15 cellular contexts compared by ENCODE assay signal in the genomic region with DNA sequence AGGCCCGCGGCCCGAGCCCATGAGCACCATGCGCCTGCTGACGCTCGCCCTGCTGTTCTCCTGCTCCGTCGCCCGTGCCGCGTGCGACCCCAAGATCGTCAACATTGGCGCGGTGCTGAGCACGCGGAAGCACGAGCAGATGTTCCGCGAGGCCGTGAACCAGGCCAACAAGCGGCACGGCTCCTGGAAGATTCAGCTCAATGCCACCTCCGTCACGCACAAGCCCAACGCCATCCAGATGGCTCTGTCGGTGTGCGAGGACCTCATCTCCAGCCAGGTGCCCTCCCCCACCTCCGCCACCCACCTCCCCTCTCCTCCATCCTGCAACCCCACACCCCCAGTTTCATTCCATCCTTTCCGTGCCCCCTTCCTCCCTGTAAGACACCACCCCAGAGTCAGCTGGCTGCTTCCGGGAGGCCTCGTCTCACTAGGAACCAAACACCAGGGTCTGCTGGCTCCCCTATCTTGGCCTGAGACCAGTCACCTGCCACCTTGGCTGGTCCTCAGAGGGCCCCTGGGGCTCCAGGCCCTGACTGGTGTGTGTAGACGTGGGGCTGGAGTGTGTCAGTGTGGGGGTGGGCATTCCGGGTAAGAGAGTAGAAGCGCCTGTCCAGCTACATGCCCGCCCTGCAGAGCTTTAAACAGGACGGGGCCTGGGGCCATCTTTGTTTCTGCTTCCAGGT. TPM values are rescaled to one million over a fixed set of nuclear protein-coding genes. Genes with fewer than 3 reads are reported as not detected.
DNase-seq lines count a peak whose midpoint lies in the region; ATAC-seq, FAIRE-seq and TF ChIP-seq lines count a peak whose summit lies in the region.
"Had no signal": no experiment of that assay in that cellular context is flagged by ENCODE, and none has a peak within 500 bp of the region (broad histone marks: within the 10 kb centered on the region; RNA-seq: fewer than 3 reads in every experiment).

No MANE protein-coding gene starts in this region.

- no peak overlapping the region for H2BK120ac ChIP-seq in IMR-90 (ENCODE audit: low read depth, low read length)

- no peaks in the 10 kb centered on the region for H3K36me3 ChIP-seq in IMR-90 (ENCODE audit: control insufficient read depth, insufficient read depth, low read length)
- H3K36me3 ChIP-seq in HepG2 (replicated peaks in 1 of 2; ENCODE audit: control insufficient read depth in 1 of 2, insufficient read depth in 2 of 2, low read length in 2 of 2) = no peaks in the 10 kb centered on the region
- no peaks in the 10 kb centered on the region for H3K36me3 ChIP-seq in effector memory CD4-positive, alpha-beta T cell (ENCODE audit: control insufficient read depth, insufficient read depth, low read length)
- H3K36me3 ChIP-seq: adrenal gland, gastroesophageal sphincter, HAP-1 had no signal

- H3K56ac ChIP-seq in IMR-90 (ENCODE audit: extremely low read depth, insufficient read depth, low read length) = no peak overlapping the region

- H3K4me3 ChIP-seq in IMR-90 (ENCODE audit: insufficient read depth, low read depth, low read length) = no peak overlapping the region
- H3K4me3 ChIP-seq in HepG2 (replicated peaks in 1 of 3; ENCODE audit: insufficient read depth in 1 of 3, low read depth in 2 of 3, low read length in 3 of 3) = no peak overlapping the region
- H3K4me3 ChIP-seq in effector memory CD4-positive, alpha-beta T cell (ENCODE audit: insufficient read depth, low read depth, low read length, poor library complexity, severe bottlenecking) = no peak overlapping the region
- H3K4me3 ChIP-seq: adrenal gland, GM12878, HAP-1 had no signal

- H4K5ac ChIP-seq in IMR-90 (ENCODE audit: low read depth, low read length) = no peak overlapping the region

- DNase-seq in 8988T (peak; percentile 44), IMR-90 (no peak), foreskin keratinocyte (no peak), HepG2 (ENCODE audit: low spot score) (no peak)
- no peak for DNase-seq in effector memory CD4-positive, alpha-beta T cell
- DNase-seq: NCI-H1436, NCI-H510A treated with DMSO at 0.1 percent for 48 hours had no signal

- dilution Hi-C loops in IMR-90 (cut with HindIII; ENCODE audit: low sequenced_read_pairs, unreplicated experiment) = no loop called here

- no peak for TF ChIP-seq RAD21 in IMR-90 (IDR thresholded peaks at IDR 0.05; ENCODE audit: low read length)
- no peak for TF ChIP-seq RAD21 in HepG2 (CRISPR knock-in tag; IDR thresholded peaks at IDR 0.05)

- H4K20me1 ChIP-seq in IMR-90 (ENCODE audit: insufficient read depth, low read length) (no peaks in the 10 kb centered on the region; the same call in 1 of the 2 replicates), HepG2 (ENCODE audit: insufficient read depth, low read length) (no peaks in the 10 kb centered on the region)

- H3K27me3 ChIP-seq in IMR-90 (ENCODE audit: control insufficient read depth, insufficient read depth, low read length) = peaks cover 69% of the 10 kb centered on the region
- peaks cover 61% of the 10 kb centered on the region for H3K27me3 ChIP-seq in foreskin keratinocyte
- peaks cover 33 to 79% of the 10 kb centered on the region in 2 experiments for H3K27me3 ChIP-seq in HepG2 (ENCODE audit: control insufficient read depth in 1 of 2, insufficient read depth in 2 of 2, low read length in 2 of 2)
- H3K27me3 ChIP-seq in effector memory CD4-positive, alpha-beta T cell (replicated peaks; ENCODE audit: control insufficient read depth, insufficient read depth, low read length, poor library complexity, severe bottlenecking) = peaks cover 55% of the 10 kb centered on the region

- H2BK20ac ChIP-seq in IMR-90 (ENCODE audit: low read depth, low read length) = no peak overlapping the region

- ATAC-seq in IMR-90 (ENCODE audit: low read depth) (no peak), foreskin keratinocyte (peak; percentile 5), GM19351 (IDR thresholded peaks at IDR 0.05; ENCODE audit: unreplicated experiment) (no peak), HepG2 (no peak)
- ATAC-seq: GM12878 had no signal

- H2AFZ ChIP-seq in IMR-90 (replicated peaks; ENCODE audit: low read length, poor library complexity) = peak overlapping the region; percentile 43
- no peak overlapping the region for H2AFZ ChIP-seq in HepG2 (ENCODE audit: low read length)

- H3K4me2 ChIP-seq in IMR-90 (ENCODE audit: low read depth, low read length) (no peak overlapping the region), HepG2 (ENCODE audit: low read depth, low read length) (no peak overlapping the region)

- H3K4ac ChIP-seq in IMR-90 (ENCODE audit: low read depth, low read length) = no peak overlapping the region

- H3K27ac ChIP-seq in IMR-90 (ENCODE audit: insufficient read depth, low read length) (no peak overlapping the region), foreskin keratinocyte (no peak overlapping the region), HepG2 (ENCODE audit: extremely low read length, insufficient read depth, low read length) (no peak overlapping the region)
- no peak overlapping the region for H3K27ac ChIP-seq in effector memory CD4-positive, alpha-beta T cell (ENCODE audit: insufficient read depth, low read length, poor library complexity, severe bottlenecking)
- H3K27ac ChIP-seq: adrenal gland, gastroesophageal sphincter had no signal

- H3K9ac ChIP-seq in IMR-90 (ENCODE audit: low read depth, low read length) (no peak overlapping the region), HepG2 (ENCODE audit: insufficient read depth, low read depth, low read length) (no peak overlapping the region)

- WGBS in IMR-90 (ENCODE audit: extremely low coverage in 2 of 2, insufficient read length in 1 of 2), 2 experiments = 24% methylated on average over 16 of the region's 37 CpGs; no CpG with 5 or more reads in 1 of the 2 experiments
- WGBS in HepG2 (ENCODE audit: low lambda C conversion rate) = 60% methylated on average over 7 of the region's 37 CpGs

- no peak overlapping the region for H2BK15ac ChIP-seq in IMR-90 (ENCODE audit: low read depth, low read length)

- no peak overlapping the region for H3K18ac ChIP-seq in IMR-90 (ENCODE audit: low read depth, low read length)

- no peak for TF ChIP-seq CTCF in IMR-90 (conservative IDR thresholded peaks at IDR 0.05; ENCODE audit: low read depth, low read length)
- no peak for TF ChIP-seq CTCF in foreskin keratinocyte (conservative IDR thresholded peaks at IDR 0.05)
- TF ChIP-seq CTCF in HepG2 (CRISPR knock-in tag; IDR thresholded peaks at IDR 0.05) = no peak

- H3K14ac ChIP-seq in IMR-90 (replicated peaks; ENCODE audit: low read depth, low read length) = no peak overlapping the region

- no peak overlapping the region for H3K23ac ChIP-seq in IMR-90 (ENCODE audit: low read depth, low read length)

- TF ChIP-seq POLR2A in IMR-90 (IDR thresholded peaks at IDR 0.05; ENCODE audit: low read depth, low read length) = no peak
- no peak for TF ChIP-seq POLR2A in HepG2 (IDR thresholded peaks at IDR 0.05; ENCODE audit: insufficient read depth in 1 of 2, low read depth in 2 of 2, low read length in 2 of 2)

- intact Hi-C loops in IMR-90 (cut with micrococcal nuclease) (no loop called here), HepG2 (cut with micrococcal nuclease; ENCODE audit: unreplicated experiment) (no loop called here)

- no peak overlapping the region for H4K91ac ChIP-seq in IMR-90 (ENCODE audit: insufficient read depth, low read depth, low read length)

- H3K79me1 ChIP-seq in IMR-90 (ENCODE audit: low read depth in 1 of 2, low read length in 2 of 2) = no peaks in the 10 kb centered on the region

- FAIRE-seq in HepG2 (lab: Jason Lieb, UNC) = no peak
- FAIRE-seq: GM12878 had no signal

- CTCF ChIA-PET in IMR-90 (lab: Yijun Ruan, JAX) (no interaction called here), HepG2 (lab: Yijun Ruan, JAX; ENCODE audit: low intra/inter-chr PET ratio, low total read pairs) (no interaction called here)

- BruUV-seq in IMR-90 (replicated peaks; lab: Mats Ljungman, UMichigan) (no TSS peak), HepG2 (replicated peaks; lab: Mats Ljungman, UMichigan) (no TSS peak)

- in situ Hi-C loops in IMR-90 (cut with MboI; ENCODE audit: low sequenced_read_pairs) = no loop called here
- in situ Hi-C loops in HepG2 (cut with HindIII; ENCODE audit: extremely low pct_ligation_motif_present, low pct_unique_long_range_greater_than_20kb) = no loop called here

- H3K79me2 ChIP-seq in HepG2 (ENCODE audit: insufficient read depth, low read length) = no peaks in the 10 kb centered on the region

- POLR2A ChIA-PET in IMR-90 (lab: Charles Lee; ENCODE audit: unreplicated experiment) = no interaction called here
- POLR2A ChIA-PET in HepG2 (lab: Yijun Ruan, JAX) = interaction anchor here (3.3 kb wide), 1 partner anchor 10 kb away, joined by 11 read pairs; no protein-coding TSS in a partner anchor

- H2AK9ac ChIP-seq in IMR-90 (replicated peaks; ENCODE audit: low read depth, low read length, poor library complexity) = no peak overlapping the region

- no peak overlapping the region for H2AK5ac ChIP-seq in IMR-90 (ENCODE audit: low read depth, low read length)

- H3K4me1 ChIP-seq in IMR-90 (ENCODE audit: control insufficient read depth, insufficient read depth, low read length) (no peaks in the 10 kb centered on the region; the same call in 1 of the 2 replicates), foreskin keratinocyte (no peaks in the 10 kb centered on the region), HepG2 (ENCODE audit: insufficient read depth, low read length) (no peaks in the 10 kb centered on the region)
- H3K4me1 ChIP-seq in effector memory CD4-positive, alpha-beta T cell (ENCODE audit: control insufficient read depth, insufficient read depth, low read length, poor library complexity, severe bottlenecking) = peaks cover 3% of the 10 kb centered on the region
- H3K4me1 ChIP-seq: HAP-1 had no signal

- no peak overlapping the region for H4K8ac ChIP-seq in IMR-90 (ENCODE audit: low read depth in 2 of 2, low read length in 2 of 2)

- H3K9me3 ChIP-seq in IMR-90 (ENCODE audit: control insufficient read depth, insufficient read depth, low read length) = no peaks in the 10 kb centered on the region
- H3K9me3 ChIP-seq in HepG2 (ENCODE audit: low read length) = no peaks in the 10 kb centered on the region
- no peaks in the 10 kb centered on the region for H3K9me3 ChIP-seq in effector memory CD4-positive, alpha-beta T cell (ENCODE audit: control insufficient read depth, low read length)
- H3K9me3 ChIP-seq: adrenal gland, gastroesophageal sphincter, HAP-1 had no signal

- H2BK5ac ChIP-seq in IMR-90 (ENCODE audit: low read depth, low read length, poor library complexity, severe bottlenecking) = no peak overlapping the region

- TF ChIP-seq EP300 in HepG2 (IDR thresholded peaks at IDR 0.05; ENCODE audit: low read depth in 2 of 2, low read length in 2 of 2) (no peak), HepG2 (CRISPR knock-in tag; IDR thresholded peaks at IDR 0.05; ENCODE audit: borderline replicate concordance) (no peak)

- peaks cover 4% of the 10 kb centered on the region; the same call in 1 of the 2 replicates for H3K9me1 ChIP-seq in IMR-90 (ENCODE audit: insufficient read depth, low read length)

RNA-seq across cellular contexts. Expression of gene GRIN1, which starts 0.7 kb away (rescaled TPM):
- total RNA-seq in IMR-90 (2012; rRNA removed) (not detected in 2 replicates), foreskin keratinocyte (0.07 and 0.17 TPM in 2 replicates), HepG2 (2016; rRNA removed; fragmentation: Illumina TruSeq; extraction: Trizol) (not detected in 2 replicates)
- polyA plus RNA-seq in IMR-90 (2012; rRNA removed) (0.04 and 0.09 TPM in 2 replicates), foreskin keratinocyte (0.08 and 0.28 TPM in 2 replicates), HepG2 (2011; rRNA removed) (0.05 and 0.13 TPM in 2 replicates)
- 0.03 TPM in 2 replicates for polyA plus RNA-seq in IMR-90 (2012; cell fraction: cytosol; rRNA removed)
- polyA plus RNA-seq in IMR-90 (2012; cell fraction: nucleus; rRNA removed; ENCODE audit: low replicate concordance) = 0.15 and 0.29 TPM in 2 replicates
- not detected in 2 replicates for total RNA-seq in HepG2 (2016; cell fraction: cytosol; rRNA removed; fragmentation: Illumina TruSeq; extraction: Trizol; ENCODE audit: low read depth)
- not detected in 2 replicates for total RNA-seq in HepG2 (2016; cell fraction: insoluble cytoplasmic fraction; rRNA removed; fragmentation: Illumina TruSeq; extraction: Trizol)
- not detected in 2 replicates for total RNA-seq in HepG2 (2016; cell fraction: membrane; rRNA removed; fragmentation: Illumina TruSeq; extraction: Trizol)
- 0.09 TPM in 1 of 2 replicates, not detected in the other for total RNA-seq in HepG2 (2016; cell fraction: nucleus; rRNA removed; fragmentation: Illumina TruSeq; extraction: Trizol)
- polyA plus RNA-seq in HepG2 (2011; cell fraction: cytosol; rRNA removed) = 0.04 and 0.16 TPM in 2 replicates
- 0.64 and 1.3 TPM in 2 replicates for polyA plus RNA-seq in HepG2 (2011; cell fraction: nucleus; rRNA removed)
- polyA plus RNA-seq in HepG2 (2012) = 0.32 and 0.40 TPM in 2 replicates
- polyA plus RNA-seq in HepG2 (2016; cell fraction: cytosol; fragmentation: Illumina TruSeq; extraction: Trizol; ENCODE audit: low read depth) = not detected in 2 replicates
- polyA plus RNA-seq in HepG2 (2016; cell fraction: insoluble cytoplasmic fraction; fragmentation: Illumina TruSeq; extraction: Trizol; ENCODE audit: low read depth) = not detected in 2 replicates
- polyA plus RNA-seq in HepG2 (2016; cell fraction: membrane; fragmentation: Illumina TruSeq; extraction: Trizol; ENCODE audit: low read depth) = not detected in 2 replicates
- not detected in 2 replicates for polyA plus RNA-seq in HepG2 (2016; cell fraction: nucleus; fragmentation: Illumina TruSeq; extraction: Trizol; ENCODE audit: insufficient read depth, low read depth)
- polyA minus RNA-seq in HepG2 (2011; rRNA and poly(A)+ RNA removed; ENCODE audit: low replicate concordance) = 0.05 and 0.06 TPM in 2 replicates
- not detected in 2 replicates for polyA minus RNA-seq in HepG2 (2011; cell fraction: cytosol; rRNA and poly(A)+ RNA removed)
- polyA minus RNA-seq in HepG2 (2011; cell fraction: nucleus; rRNA and poly(A)+ RNA removed) = 0.39 TPM in 1 of 2 replicates, not detected in the other
- polyA plus RNA-seq: AG04450 had no signal

RNA-seq across cellular contexts. Expression of gene DPP7, which starts 25.1 kb away (rescaled TPM):
- total RNA-seq in IMR-90 (2012; rRNA removed) (14.2 and 14.9 TPM in 2 replicates), foreskin keratinocyte (35.0 and 54.2 TPM in 2 replicates), HepG2 (2016; rRNA removed; fragmentation: Illumina TruSeq; extraction: Trizol) (0.66 and 1.2 TPM in 2 replicates)
- polyA plus RNA-seq in IMR-90 (2012; rRNA removed) (76.4 and 88.2 TPM in 2 replicates), foreskin keratinocyte (44.4 and 64.7 TPM in 2 replicates), HepG2 (2011; rRNA removed) (4.5 and 6.5 TPM in 2 replicates)
- polyA plus RNA-seq in IMR-90 (2012; cell fraction: cytosol; rRNA removed) = 66.6 and 114 TPM in 2 replicates
- 336 and 1,029 TPM in 2 replicates for polyA plus RNA-seq in IMR-90 (2012; cell fraction: nucleus; rRNA removed; ENCODE audit: low replicate concordance)
- total RNA-seq in HepG2 (2016; cell fraction: cytosol; rRNA removed; fragmentation: Illumina TruSeq; extraction: Trizol; ENCODE audit: low read depth) = 0.91 and 1.4 TPM in 2 replicates
- 0.65 and 0.95 TPM in 2 replicates for total RNA-seq in HepG2 (2016; cell fraction: insoluble cytoplasmic fraction; rRNA removed; fragmentation: Illumina TruSeq; extraction: Trizol)
- 0.83 TPM in 2 replicates for total RNA-seq in HepG2 (2016; cell fraction: membrane; rRNA removed; fragmentation: Illumina TruSeq; extraction: Trizol)
- total RNA-seq in HepG2 (2016; cell fraction: nucleus; rRNA removed; fragmentation: Illumina TruSeq; extraction: Trizol) = 0.97 and 1.4 TPM in 2 replicates
- polyA plus RNA-seq in HepG2 (2011; cell fraction: cytosol; rRNA removed) = 1.9 and 3.2 TPM in 2 replicates
- 28.6 and 38.6 TPM in 2 replicates for polyA plus RNA-seq in HepG2 (2011; cell fraction: nucleus; rRNA removed)
- polyA plus RNA-seq in HepG2 (2012) = 3.1 and 4.5 TPM in 2 replicates
- polyA plus RNA-seq in HepG2 (2016; cell fraction: cytosol; fragmentation: Illumina TruSeq; extraction: Trizol; ENCODE audit: low read depth) = 0.95 and 1.3 TPM in 2 replicates
- 0.72 and 1.0 TPM in 2 replicates for polyA plus RNA-seq in HepG2 (2016; cell fraction: insoluble cytoplasmic fraction; fragmentation: Illumina TruSeq; extraction: Trizol; ENCODE audit: low read depth)
- 0.70 and 0.74 TPM in 2 replicates for polyA plus RNA-seq in HepG2 (2016; cell fraction: membrane; fragmentation: Illumina TruSeq; extraction: Trizol; ENCODE audit: low read depth)
- 4.6 and 5.3 TPM in 2 replicates for polyA plus RNA-seq in HepG2 (2016; cell fraction: nucleus; fragmentation: Illumina TruSeq; extraction: Trizol; ENCODE audit: insufficient read depth, low read depth)
- polyA minus RNA-seq in HepG2 (2011; rRNA and poly(A)+ RNA removed; ENCODE audit: low replicate concordance) = 3.4 and 95.8 TPM in 2 replicates
- polyA minus RNA-seq in HepG2 (2011; cell fraction: cytosol; rRNA and poly(A)+ RNA removed) = 1.5 and 1.6 TPM in 2 replicates
- polyA minus RNA-seq in HepG2 (2011; cell fraction: nucleus; rRNA and poly(A)+ RNA removed) = 1.9 and 2.3 TPM in 2 replicates

RNA-seq across cellular contexts. Expression of gene LRRC26, which starts 30.2 kb away (rescaled TPM):
- total RNA-seq in IMR-90 (2012; rRNA removed) (not detected in 2 replicates), foreskin keratinocyte (not detected in 2 replicates), HepG2 (2016; rRNA removed; fragmentation: Illumina TruSeq; extraction: Trizol) (not detected in 2 replicates)
- polyA plus RNA-seq in IMR-90 (2012; rRNA removed) (not detected in 2 replicates), foreskin keratinocyte (not detected in 2 replicates), HepG2 (2011; rRNA removed) (not detected in 2 replicates)
- not detected in 2 replicates for polyA plus RNA-seq in IMR-90 (2012; cell fraction: cytosol; rRNA removed)
- polyA plus RNA-seq in IMR-90 (2012; cell fraction: nucleus; rRNA removed; ENCODE audit: low replicate concordance) = not detected in 2 replicates
- not detected in 2 replicates for total RNA-seq in HepG2 (2016; cell fraction: cytosol; rRNA removed; fragmentation: Illumina TruSeq; extraction: Trizol; ENCODE audit: low read depth)
- not detected in 2 replicates for total RNA-seq in HepG2 (2016; cell fraction: insoluble cytoplasmic fraction; rRNA removed; fragmentation: Illumina TruSeq; extraction: Trizol)
- not detected in 2 replicates for total RNA-seq in HepG2 (2016; cell fraction: membrane; rRNA removed; fragmentation: Illumina TruSeq; extraction: Trizol)
- not detected in 2 replicates for total RNA-seq in HepG2 (2016; cell fraction: nucleus; rRNA removed; fragmentation: Illumina TruSeq; extraction: Trizol)
- 0.09 TPM in 1 of 2 replicates, not detected in the other for polyA plus RNA-seq in HepG2 (2011; cell fraction: cytosol; rRNA removed)
- 0.18 and 0.26 TPM in 2 replicates for polyA plus RNA-seq in HepG2 (2011; cell fraction: nucleus; rRNA removed)
- not detected in 2 replicates for polyA plus RNA-seq in HepG2 (2012)
- not detected in 2 replicates for polyA plus RNA-seq in HepG2 (2016; cell fraction: cytosol; fragmentation: Illumina TruSeq; extraction: Trizol; ENCODE audit: low read depth)
- polyA plus RNA-seq in HepG2 (2016; cell fraction: insoluble cytoplasmic fraction; fragmentation: Illumina TruSeq; extraction: Trizol; ENCODE audit: low read depth) = not detected in 2 replicates
- polyA plus RNA-seq in HepG2 (2016; cell fraction: membrane; fragmentation: Illumina TruSeq; extraction: Trizol; ENCODE audit: low read depth) = not detected in 2 replicates
- not detected in 2 replicates for polyA plus RNA-seq in HepG2 (2016; cell fraction: nucleus; fragmentation: Illumina TruSeq; extraction: Trizol; ENCODE audit: insufficient read depth, low read depth)
- 0.21 TPM in 1 of 2 replicates, not detected in the other for polyA minus RNA-seq in HepG2 (2011; rRNA and poly(A)+ RNA removed; ENCODE audit: low replicate concordance)
- not detected in 2 replicates for polyA minus RNA-seq in HepG2 (2011; cell fraction: cytosol; rRNA and poly(A)+ RNA removed)
- polyA minus RNA-seq in HepG2 (2011; cell fraction: nucleus; rRNA and poly(A)+ RNA removed) = not detected in 2 replicates
- total RNA-seq: adrenal gland, renal cortical epithelial cell had no signal
- polyA plus RNA-seq: adrenal gland, AG04450 had no signal

RNA-seq across cellular contexts. Expression of gene TMEM210, which starts 32.2 kb away (rescaled TPM):
- not detected in 2 replicates for total RNA-seq in IMR-90 (2012; rRNA removed)
- not detected in 2 replicates for polyA plus RNA-seq in IMR-90 (2012; rRNA removed)
- not detected in 2 replicates for polyA plus RNA-seq in IMR-90 (2012; cell fraction: cytosol; rRNA removed)
- not detected in 2 replicates for polyA plus RNA-seq in IMR-90 (2012; cell fraction: nucleus; rRNA removed; ENCODE audit: low replicate concordance)
- total RNA-seq in foreskin keratinocyte = not detected in 2 replicates
- polyA plus RNA-seq in foreskin keratinocyte = not detected in 2 replicates
- not detected in 2 replicates for total RNA-seq in HepG2 (2016; rRNA removed; fragmentation: Illumina TruSeq; extraction: Trizol)
- total RNA-seq in HepG2 (2016; cell fraction: cytosol; rRNA removed; fragmentation: Illumina TruSeq; extraction: Trizol; ENCODE audit: low read depth) = not detected in 2 replicates
- total RNA-seq in HepG2 (2016; cell fraction: insoluble cytoplasmic fraction; rRNA removed; fragmentation: Illumina TruSeq; extraction: Trizol) = not detected in 2 replicates
- not detected in 2 replicates for total RNA-seq in HepG2 (2016; cell fraction: membrane; rRNA removed; fragmentation: Illumina TruSeq; extraction: Trizol)
- not detected in 2 replicates for total RNA-seq in HepG2 (2016; cell fraction: nucleus; rRNA removed; fragmentation: Illumina TruSeq; extraction: Trizol)
- polyA plus RNA-seq in HepG2 (2011; rRNA removed) = not detected in 2 replicates
- not detected in 2 replicates for polyA plus RNA-seq in HepG2 (2011; cell fraction: cytosol; rRNA removed)
- not detected in 2 replicates for polyA plus RNA-seq in HepG2 (2011; cell fraction: nucleus; rRNA removed)
- not detected in 2 replicates for polyA plus RNA-seq in HepG2 (2012)
- not detected in 2 replicates for polyA plus RNA-seq in HepG2 (2016; cell fraction: cytosol; fragmentation: Illumina TruSeq; extraction: Trizol; ENCODE audit: low read depth)
- not detected in 2 replicates for polyA plus RNA-seq in HepG2 (2016; cell fraction: insoluble cytoplasmic fraction; fragmentation: Illumina TruSeq; extraction: Trizol; ENCODE audit: low read depth)
- polyA plus RNA-seq in HepG2 (2016; cell fraction: membrane; fragmentation: Illumina TruSeq; extraction: Trizol; ENCODE audit: low read depth) = not detected in 2 replicates
- not detected in 2 replicates for polyA plus RNA-seq in HepG2 (2016; cell fraction: nucleus; fragmentation: Illumina TruSeq; extraction: Trizol; ENCODE audit: insufficient read depth, low read depth)
- 0.19 TPM in 1 of 2 replicates, not detected in the other for polyA minus RNA-seq in HepG2 (2011; rRNA and poly(A)+ RNA removed; ENCODE audit: low replicate concordance)
- not detected in 2 replicates for polyA minus RNA-seq in HepG2 (2011; cell fraction: cytosol; rRNA and poly(A)+ RNA removed)
- not detected in 2 replicates for polyA minus RNA-seq in HepG2 (2011; cell fraction: nucleus; rRNA and poly(A)+ RNA removed)
- total RNA-seq: adrenal gland, gastroesophageal sphincter, GM12878, lower leg skin, renal cortical epithelial cell had no signal
- polyA plus RNA-seq: adrenal gland, AG04450, GM12878 had no signal

RNA-seq across cellular contexts. Expression of gene ANAPC2, which starts 48.8 kb away (rescaled TPM):
- total RNA-seq in IMR-90 (2012; rRNA removed) = 9.3 and 9.4 TPM in 2 replicates
- 29.5 and 34.3 TPM in 2 replicates for polyA plus RNA-seq in IMR-90 (2012; rRNA removed)
- polyA plus RNA-seq in IMR-90 (2012; cell fraction: cytosol; rRNA removed) = 18.0 and 23.4 TPM in 2 replicates
- 171 and 370 TPM in 2 replicates for polyA plus RNA-seq in IMR-90 (2012; cell fraction: nucleus; rRNA removed; ENCODE audit: low replicate concordance)
- 20.8 TPM in 2 replicates for total RNA-seq in foreskin keratinocyte
- 16.4 and 17.2 TPM in 2 replicates for polyA plus RNA-seq in foreskin keratinocyte
- total RNA-seq in HepG2 (2016; rRNA removed; fragmentation: Illumina TruSeq; extraction: Trizol) = 7.4 and 12.3 TPM in 2 replicates
- 22.4 and 23.5 TPM in 2 replicates for total RNA-seq in HepG2 (2016; cell fraction: cytosol; rRNA removed; fragmentation: Illumina TruSeq; extraction: Trizol; ENCODE audit: low read depth)
- total RNA-seq in HepG2 (2016; cell fraction: insoluble cytoplasmic fraction; rRNA removed; fragmentation: Illumina TruSeq; extraction: Trizol) = 6.6 and 15.0 TPM in 2 replicates
- total RNA-seq in HepG2 (2016; cell fraction: membrane; rRNA removed; fragmentation: Illumina TruSeq; extraction: Trizol) = 6.3 and 6.7 TPM in 2 replicates
- total RNA-seq in HepG2 (2016; cell fraction: nucleus; rRNA removed; fragmentation: Illumina TruSeq; extraction: Trizol) = 17.6 and 21.6 TPM in 2 replicates
- polyA plus RNA-seq in HepG2 (2011; rRNA removed) = 15.4 and 21.6 TPM in 2 replicates
- polyA plus RNA-seq in HepG2 (2011; cell fraction: cytosol; rRNA removed) = 5.4 and 9.8 TPM in 2 replicates
- 144 and 175 TPM in 2 replicates for polyA plus RNA-seq in HepG2 (2011; cell fraction: nucleus; rRNA removed)
- 13.6 and 16.6 TPM in 2 replicates for polyA plus RNA-seq in HepG2 (2012)
- 2.4 and 3.3 TPM in 2 replicates for polyA plus RNA-seq in HepG2 (2016; cell fraction: cytosol; fragmentation: Illumina TruSeq; extraction: Trizol; ENCODE audit: low read depth)
- polyA plus RNA-seq in HepG2 (2016; cell fraction: insoluble cytoplasmic fraction; fragmentation: Illumina TruSeq; extraction: Trizol; ENCODE audit: low read depth) = 11.2 and 14.3 TPM in 2 replicates
- 4.1 TPM in 2 replicates for polyA plus RNA-seq in HepG2 (2016; cell fraction: membrane; fragmentation: Illumina TruSeq; extraction: Trizol; ENCODE audit: low read depth)
- 64.9 and 72.0 TPM in 2 replicates for polyA plus RNA-seq in HepG2 (2016; cell fraction: nucleus; fragmentation: Illumina TruSeq; extraction: Trizol; ENCODE audit: insufficient read depth, low read depth)
- 27.3 and 55.4 TPM in 2 replicates for polyA minus RNA-seq in HepG2 (2011; rRNA and poly(A)+ RNA removed; ENCODE audit: low replicate concordance)
- 14.7 and 17.5 TPM in 2 replicates for polyA minus RNA-seq in HepG2 (2011; cell fraction: cytosol; rRNA and poly(A)+ RNA removed)
- 33.0 and 36.8 TPM in 2 replicates for polyA minus RNA-seq in HepG2 (2011; cell fraction: nucleus; rRNA and poly(A)+ RNA removed)
